Comparison of ENCODE assay signal across 15 cellular contexts in genomic region chr3:12229144-12229871, GRCh38. TPM values are rescaled to one million over a fixed set of nuclear protein-coding genes. Genes with fewer than 3 reads are reported as not detected.
DNase-seq lines count a peak whose midpoint lies in the region; ATAC-seq, FAIRE-seq and TF ChIP-seq lines count a peak whose summit lies in the region.
"Had no signal": no experiment of that assay in that cellular context is flagged by ENCODE, and none has a peak within 500 bp of the region (broad histone marks: within the 10 kb centered on the region; RNA-seq: fewer than 3 reads in every experiment).

No MANE protein-coding gene starts in this region.

- DNase-seq in ELF-1 (ENCODE audit: low read depth, low spot score) (peak; percentile 31), NCI-H748 (lab: John Stamatoyannopoulos, UW; ENCODE audit: unreplicated experiment) (peak; percentile 45), urothelium cell line (ENCODE audit: low spot score) (no peak)
- no peak for DNase-seq in NK-92 treated with Interleukin-12 subunit alpha and Interleukin-12 subunit beta, amount 100 ng/mL, for 24 hours (lab: John Stamatoyannopoulos, UW)
- no peak for DNase-seq in natural killer cell treated with Interleukin-12 subunit alpha and Interleukin-12 subunit beta and Interleukin-15 and Interleukin-18, amount 100 ng/mL, for 72 hours (ENCODE audit: low spot score)
- DNase-seq: activated CD8-positive, alpha-beta memory T cell treated with anti-CD3 and anti-CD28 coated beads for 24 hours; NCI-H187; stimulated activated CD4-positive, alpha-beta T cell treated with anti-CD3 and anti-CD28 coated beads, Interleukin-2, amount 100 ng/mL, for 24 hours; T1000 had no signal

- peaks cover 7% of the 10 kb centered on the region for H3K27me3 ChIP-seq in neutrophil
- H3K27me3 ChIP-seq: breast epithelium had no signal

- peak overlapping the region; percentile 43 for H3K27ac Mint-ChIP-seq in dendritic cell treated with granulocyte-macrophage colony-stimulating factor and Interleukin-4, amounts not matched to agents 40 ng/mL and 50 ng/mL, for 4 days
- no peak overlapping the region for H3K27ac Mint-ChIP-seq in natural killer cell treated with Interleukin-12 subunit alpha and Interleukin-12 subunit beta and Interleukin-15 and Interleukin-18, amount 100 ng/mL, for 72 hours

- H3K4me1 Mint-ChIP-seq in dendritic cell treated with granulocyte-macrophage colony-stimulating factor and Interleukin-4, amounts not matched to agents 40 ng/mL and 50 ng/mL, for 4 days (ENCODE audit: low read depth), result peaks cover 56% of the 10 kb centered on the region
- peaks cover 0 to 7% of the 10 kb centered on the region in 2 donors for H3K4me1 Mint-ChIP-seq in natural killer cell treated with Interleukin-12 subunit alpha and Interleukin-12 subunit beta and Interleukin-15 and Interleukin-18, amount 100 ng/mL, for 72 hours (ENCODE audit: low read depth in 2 of 2)

- H3K27ac ChIP-seq in neutrophil, result peak overlapping the region; percentile 20
- H3K27ac ChIP-seq: BLaER1 treated with 17β-estradiol and CSF1 and Interleukin-3, amounts not matched to agents 10 nM and 100 nM had no signal

- FAIRE-seq in urothelium cell line (lab: Jason Lieb, UNC), result no peak
- FAIRE-seq: endothelial cell of umbilical vein had no signal

- H3K4me3 Mint-ChIP-seq in dendritic cell treated with granulocyte-macrophage colony-stimulating factor and Interleukin-4, amounts not matched to agents 40 ng/mL and 50 ng/mL, for 4 days, result no peak overlapping the region
- H3K4me3 Mint-ChIP-seq in natural killer cell treated with Interleukin-12 subunit alpha and Interleukin-12 subunit beta and Interleukin-15 and Interleukin-18, amount 100 ng/mL, for 72 hours, result no peak overlapping the region

- no peaks in the 10 kb centered on the region for H3K36me3 Mint-ChIP-seq in dendritic cell treated with granulocyte-macrophage colony-stimulating factor and Interleukin-4, amounts not matched to agents 40 ng/mL and 50 ng/mL, for 4 days (ENCODE audit: low read depth)
- H3K36me3 Mint-ChIP-seq in natural killer cell treated with Interleukin-12 subunit alpha and Interleukin-12 subunit beta and Interleukin-15 and Interleukin-18, amount 100 ng/mL, for 72 hours, result no peaks in the 10 kb centered on the region

- H3K4me1 ChIP-seq in neutrophil (ENCODE audit: control insufficient read depth in 1 of 2, insufficient read depth in 1 of 2, low read depth in 1 of 2, low read length in 1 of 2), result peaks cover 16 to 18% of the 10 kb centered on the region in 2 experiments
- H3K4me1 ChIP-seq: breast epithelium had no signal

- intact Hi-C loops in dendritic cell treated with granulocyte-macrophage colony-stimulating factor and Interleukin-4, amounts not matched to agents 40 ng/mL and 50 ng/mL, for 4 days (cut with micrococcal nuclease), result loop anchor here (5.0 to 10.0 kb wide), 3 partner anchors 33 to 55 kb away; partner anchors contain the start of gene PPARG

- no peaks in the 10 kb centered on the region for H3K9me3 Mint-ChIP-seq in dendritic cell treated with granulocyte-macrophage colony-stimulating factor and Interleukin-4, amounts not matched to agents 40 ng/mL and 50 ng/mL, for 4 days
- peaks cover 2% of the 10 kb centered on the region for H3K9me3 Mint-ChIP-seq in natural killer cell treated with Interleukin-12 subunit alpha and Interleukin-12 subunit beta and Interleukin-15 and Interleukin-18, amount 100 ng/mL, for 72 hours

- ATAC-seq in natural killer cell treated with Interleukin-12 subunit alpha and Interleukin-12 subunit beta and Interleukin-15 and Interleukin-18, amount 100 ng/mL, for 72 hours, result no peak
- ATAC-seq in GM19351 (IDR thresholded peaks at IDR 0.05; ENCODE audit: unreplicated experiment), result no peak

- TF ChIP-seq CTCF in neutrophil (IDR thresholded peaks at IDR 0.05), result no peak

- H3K27me3 Mint-ChIP-seq in dendritic cell treated with granulocyte-macrophage colony-stimulating factor and Interleukin-4, amounts not matched to agents 40 ng/mL and 50 ng/mL, for 4 days, result peaks cover 41% of the 10 kb centered on the region
- peaks cover 19 to 49% of the 10 kb centered on the region in 2 donors for H3K27me3 Mint-ChIP-seq in natural killer cell treated with Interleukin-12 subunit alpha and Interleukin-12 subunit beta and Interleukin-15 and Interleukin-18, amount 100 ng/mL, for 72 hours

- no peaks in the 10 kb centered on the region for H3K36me3 ChIP-seq in neutrophil
- H3K36me3 ChIP-seq: BLaER1 treated with 17β-estradiol and CSF1 and Interleukin-3, amounts not matched to agents 10 nM and 100 nM; breast epithelium had no signal

- no peaks in the 10 kb centered on the region for H3K9me3 ChIP-seq in neutrophil
- H3K9me3 ChIP-seq: BLaER1 treated with 17β-estradiol and CSF1 and Interleukin-3, amounts not matched to agents 10 nM and 100 nM; breast epithelium had no signal

- H3K4me3 ChIP-seq in neutrophil (ENCODE audit: low read depth in 1 of 2, low read length in 1 of 2), result no peak overlapping the region
- H3K4me3 ChIP-seq: BLaER1 treated with 17β-estradiol and CSF1 and Interleukin-3, amounts not matched to agents 10 nM and 100 nM; breast epithelium had no signal

RNA-seq across cellular contexts. Expression of gene PPARG, which starts 59.6 kb away (rescaled TPM):
- 1 to 10 TPM in 1 of 2 donors, not detected in 1; 5.6 TPM for total RNA-seq in natural killer cell treated with Interleukin-12 subunit alpha and Interleukin-12 subunit beta and Interleukin-15 and Interleukin-18, amount 100 ng/mL, for 72 hours

Comparison
In these comparisons a context has a peak if more than half of its experiments do, and no peak if none do; other contexts are left out.
1. DNase-seq: peak in ELF-1 (single experiment) and NCI-H748 (single experiment); none in NK-92 treated with Interleukin-12 subunit alpha and Interleukin-12 subunit beta, amount 100 ng/mL, for 24 hours (single experiment), urothelium cell line (single experiment) and natural killer cell treated with Interleukin-12 subunit alpha and Interleukin-12 subunit beta and Interleukin-15 and Interleukin-18, amount 100 ng/mL, for 72 hours (single experiment).